8 cellular contexts compared by ENCODE assay signal in genomic region chr9:131271016-131271273, GRCh38. TPM values are rescaled to one million over a fixed set of nuclear protein-coding genes. Genes with fewer than 3 reads are reported as not detected.
DNase-seq lines count a peak whose midpoint lies in the region; ATAC-seq, FAIRE-seq and TF ChIP-seq lines count a peak whose summit lies in the region.
"Not testable (repeated sequence)": the region's sequence is repeated elsewhere in the genome, so short reads cannot be mapped to it uniquely, and the experiment has no call there.

No MANE protein-coding gene starts in this region.

- peak overlapping the region; percentile 57 for H3K9ac ChIP-seq in Karpas-422 (ENCODE audit: low read length)
- not testable (repeated sequence) for H3K9ac ChIP-seq in HepG2 (ENCODE audit: insufficient read depth, low read depth, low read length); parathyroid adenoma

- H3K9me3 ChIP-seq in Karpas-422 (ENCODE audit: low read length); effector memory CD4-positive, alpha-beta T cell (ENCODE audit: control insufficient read depth, low read length); HepG2 (ENCODE audit: low read length); parathyroid adenoma (ENCODE audit: control insufficient read depth, low read length): not testable (repeated sequence)

- not testable (repeated sequence) for BruUV-seq in HepG2 (replicated peaks; lab: Mats Ljungman, UMichigan)

- ATAC-seq in activated naive CD4-positive, alpha-beta T cell treated with anti-CD3 and anti-CD28 coated beads, Interleukin-2, amount 50 U/mL, for 72 hours; HepG2: not testable (repeated sequence)

- H3K4me2 ChIP-seq in Karpas-422 (ENCODE audit: low read depth, low read length, poor library complexity, severe bottlenecking), result peak overlapping the region; percentile 91
- not testable (repeated sequence) for H3K4me2 ChIP-seq in HepG2 (ENCODE audit: low read depth, low read length); parathyroid adenoma (ENCODE audit: low read length)

- H3K27me3 ChIP-seq in Karpas-422 (ENCODE audit: low read length); effector memory CD4-positive, alpha-beta T cell (replicated peaks; ENCODE audit: control insufficient read depth, insufficient read depth, low read length, poor library complexity, severe bottlenecking); parathyroid adenoma (ENCODE audit: control insufficient read depth, insufficient read depth, low read length): not testable (repeated sequence)
- peaks cover 13 to 32% of the 10 kb centered on the region in 2 experiments for H3K27me3 ChIP-seq in HepG2 (ENCODE audit: control insufficient read depth in 1 of 2, insufficient read depth in 2 of 2, low read length in 2 of 2)

- H3K9me3 Mint-ChIP-seq in CD14-positive monocyte; activated CD4-positive, alpha-beta T cell treated with anti-CD3 and anti-CD28 coated beads, Interleukin-2, amount 10 ng/mL, durations not matched to agents 7 days and 5 days; activated naive CD4-positive, alpha-beta T cell treated with anti-CD3 and anti-CD28 coated beads, Interleukin-2, amount 50 U/mL, for 72 hours: not testable (repeated sequence)

- H3K9me2 ChIP-seq in Karpas-422 (replicated peaks; ENCODE audit: insufficient read depth, low read length), result not testable (repeated sequence)

- not testable (repeated sequence) for H2AFZ ChIP-seq in Karpas-422 (ENCODE audit: low read length); HepG2 (ENCODE audit: low read length); parathyroid adenoma

- not testable (repeated sequence) for TF ChIP-seq CTCF in CD14-positive monocyte (IDR thresholded peaks at IDR 0.05); HepG2 (CRISPR knock-in tag; IDR thresholded peaks at IDR 0.05); parathyroid adenoma (IDR thresholded peaks at IDR 0.05)

- not testable (repeated sequence) for H4K20me1 ChIP-seq in Karpas-422 (ENCODE audit: insufficient read depth, low read depth, low read length); HepG2 (ENCODE audit: insufficient read depth, low read length)

- H3K4me1 ChIP-seq in Karpas-422 (ENCODE audit: low read length), result peaks cover 62% of the 10 kb centered on the region
- peaks cover 62% of the 10 kb centered on the region for H3K4me1 ChIP-seq in effector memory CD4-positive, alpha-beta T cell (ENCODE audit: control insufficient read depth, insufficient read depth, low read length, poor library complexity, severe bottlenecking)
- peaks cover 77% of the 10 kb centered on the region for H3K4me1 ChIP-seq in HepG2 (ENCODE audit: insufficient read depth, low read length)
- H3K4me1 ChIP-seq in parathyroid adenoma, result not testable (repeated sequence)

- TF ChIP-seq POLR2A in HepG2 (IDR thresholded peaks at IDR 0.05; ENCODE audit: insufficient read depth in 1 of 2, low read depth in 2 of 2, low read length in 2 of 2), result not testable (repeated sequence)

- peak overlapping the region; percentile 92 to 98 (median 95) for H3K27ac Mint-ChIP-seq in CD14-positive monocyte
- peak overlapping the region; percentile 99 for H3K27ac Mint-ChIP-seq in activated CD4-positive, alpha-beta T cell treated with anti-CD3 and anti-CD28 coated beads, Interleukin-2, amount 10 ng/mL, durations not matched to agents 7 days and 5 days
- peak overlapping the region; percentile 95 to 96 for H3K27ac Mint-ChIP-seq in activated naive CD4-positive, alpha-beta T cell treated with anti-CD3 and anti-CD28 coated beads, Interleukin-2, amount 50 U/mL, for 72 hours

- FAIRE-seq in HepG2 (lab: Jason Lieb, UNC), result not testable (repeated sequence)

- H3K27ac ChIP-seq in Karpas-422 (ENCODE audit: low read length), result peak overlapping the region; percentile 82
- H3K27ac ChIP-seq in effector memory CD4-positive, alpha-beta T cell (ENCODE audit: insufficient read depth, low read length, poor library complexity, severe bottlenecking), result peak overlapping the region; percentile 91
- H3K27ac ChIP-seq in HepG2 (ENCODE audit: extremely low read length, insufficient read depth, low read length), result not testable (repeated sequence)
- peak overlapping the region; percentile 30 for H3K27ac ChIP-seq in parathyroid adenoma
- peak overlapping the region; percentile 15 for H3K27ac ChIP-seq in temporal lobe (ENCODE audit: low read depth, low read length)

- in situ Hi-C loops in HepG2 (cut with HindIII; ENCODE audit: extremely low pct_ligation_motif_present, low pct_unique_long_range_greater_than_20kb), result not testable (repeated sequence)

- peaks cover 80% of the 10 kb centered on the region for H3K4me1 Mint-ChIP-seq in CD14-positive monocyte
- peaks cover 53% of the 10 kb centered on the region for H3K4me1 Mint-ChIP-seq in activated CD4-positive, alpha-beta T cell treated with anti-CD3 and anti-CD28 coated beads, Interleukin-2, amount 10 ng/mL, durations not matched to agents 7 days and 5 days

- POLR2A ChIA-PET in activated CD4-positive, alpha-beta T cell treated with anti-CD3 and anti-CD28 coated beads, Interleukin-2, amount 10 ng/mL, durations not matched to agents 7 days and 5 days (lab: Charles Lee), result interaction anchor here (1.8 to 4.6 kb wide), 2 partner anchors 14 to 32 kb away, joined by 5 to 25 read pairs; no protein-coding TSS in a partner anchor
- POLR2A ChIA-PET in HepG2 (lab: Yijun Ruan, JAX), result not testable (repeated sequence)

- H3K4me3 Mint-ChIP-seq in CD14-positive monocyte, result peak overlapping the region; percentile 67 to 83
- peak overlapping the region; percentile 96 for H3K4me3 Mint-ChIP-seq in activated CD4-positive, alpha-beta T cell treated with anti-CD3 and anti-CD28 coated beads, Interleukin-2, amount 10 ng/mL, durations not matched to agents 7 days and 5 days

- WGBS in HepG2 (ENCODE audit: low lambda C conversion rate), result 13% methylated on average over 1 of the region's 1 CpG

- H3K27me3 Mint-ChIP-seq in CD14-positive monocyte (ENCODE audit: low read depth in 3 of 3); activated CD4-positive, alpha-beta T cell treated with anti-CD3 and anti-CD28 coated beads, Interleukin-2, amount 10 ng/mL, durations not matched to agents 7 days and 5 days: not testable (repeated sequence)

- CTCF ChIA-PET in activated CD4-positive, alpha-beta T cell treated with anti-CD3 and anti-CD28 coated beads, Interleukin-2, amount 10 ng/mL, durations not matched to agents 7 days and 5 days (lab: Charles Lee), result interaction anchor here (0.5 to 9.8 kb wide), 6 partner anchors 9 to 108 kb away, joined by 4 to 74 read pairs (median 5); no protein-coding TSS in a partner anchor
- CTCF ChIA-PET in HepG2 (lab: Yijun Ruan, JAX; ENCODE audit: low intra/inter-chr PET ratio, low total read pairs), result not testable (repeated sequence)

- intact Hi-C loops in CD14-positive monocyte (cut with micrococcal nuclease) (loop anchor here in 1 of 2 donors (10.0 kb wide), 2 partner anchors 464 to 1084 kb away; partner anchors contain the start of gene SETX), HepG2 (cut with micrococcal nuclease; ENCODE audit: unreplicated experiment) (loop anchor here (10.0 kb wide), 1 partner anchor 54 kb away; no protein-coding TSS in a partner anchor)

- peaks cover 4 to 30% of the 10 kb centered on the region in 2 donors for H3K36me3 Mint-ChIP-seq in CD14-positive monocyte
- H3K36me3 Mint-ChIP-seq in activated CD4-positive, alpha-beta T cell treated with anti-CD3 and anti-CD28 coated beads, Interleukin-2, amount 10 ng/mL, durations not matched to agents 7 days and 5 days (ENCODE audit: low read depth), result peaks cover 83% of the 10 kb centered on the region
- peaks cover 44 to 48% of the 10 kb centered on the region in 2 donors for H3K36me3 Mint-ChIP-seq in activated naive CD4-positive, alpha-beta T cell treated with anti-CD3 and anti-CD28 coated beads, Interleukin-2, amount 50 U/mL, for 72 hours

- TF ChIP-seq RAD21 in HepG2 (CRISPR knock-in tag; IDR thresholded peaks at IDR 0.05), result not testable (repeated sequence)

- H3K4me3 ChIP-seq in Karpas-422 (ENCODE audit: low read length), result peak overlapping the region; percentile 46; the same call in 1 of the 2 replicates
- peak overlapping the region; percentile 76 for H3K4me3 ChIP-seq in effector memory CD4-positive, alpha-beta T cell (ENCODE audit: insufficient read depth, low read depth, low read length, poor library complexity, severe bottlenecking)
- not testable (repeated sequence) for H3K4me3 ChIP-seq in HepG2 (replicated peaks in 1 of 3; ENCODE audit: insufficient read depth in 1 of 3, low read depth in 2 of 3, low read length in 3 of 3); parathyroid adenoma (ENCODE audit: low read depth, low read length)

- not testable (repeated sequence) for H3K36me3 ChIP-seq in Karpas-422 (ENCODE audit: insufficient read depth, low read length); effector memory CD4-positive, alpha-beta T cell (ENCODE audit: control insufficient read depth, insufficient read depth, low read length); HepG2 (replicated peaks in 1 of 2; ENCODE audit: control insufficient read depth in 1 of 2, insufficient read depth in 2 of 2, low read length in 2 of 2); parathyroid adenoma (ENCODE audit: control insufficient read depth, insufficient read depth, low read length)

- TF ChIP-seq EP300 in HepG2 (IDR thresholded peaks at IDR 0.05; ENCODE audit: low read depth in 2 of 2, low read length in 2 of 2); HepG2 (CRISPR knock-in tag; IDR thresholded peaks at IDR 0.05; ENCODE audit: borderline replicate concordance): not testable (repeated sequence)

- peaks cover 98% of the 10 kb centered on the region for H3K79me2 ChIP-seq in Karpas-422 (ENCODE audit: low read length)
- not testable (repeated sequence) for H3K79me2 ChIP-seq in HepG2 (ENCODE audit: insufficient read depth, low read length); parathyroid adenoma

- DNase-seq in CD14-positive monocyte (ENCODE audit: low spot score); Karpas-422; activated CD4-positive, alpha-beta T cell treated with anti-CD3 and anti-CD28 coated beads, Interleukin-2, amount 10 ng/mL, durations not matched to agents 7 days and 5 days; activated naive CD4-positive, alpha-beta T cell treated with anti-CD3 and anti-CD28 coated beads, Interleukin-2, amount 50 U/mL, for 72 hours (ENCODE audit: low spot score in 2 of 2); effector memory CD4-positive, alpha-beta T cell; HepG2 (ENCODE audit: low spot score): not testable (repeated sequence)

RNA-seq across cellular contexts. Expression of gene FAM78A, which starts 5.4 kb away (rescaled TPM):
- polyA plus RNA-seq in CD14-positive monocyte (1 to 10 TPM; 6.4 to 7.2 TPM), HepG2 (2011; rRNA removed) (0.51 and 0.62 TPM in 2 replicates)
- 31.6 and 43.9 TPM in 2 replicates for total RNA-seq in Karpas-422 (2014; rRNA removed; shearing (Covaris generic); ENCODE audit: low replicate concordance)
- 100 to 1,000 TPM; 118 to 128 TPM for total RNA-seq in activated CD4-positive, alpha-beta T cell treated with anti-CD3 and anti-CD28 coated beads, Interleukin-2, amount 10 ng/mL, durations not matched to agents 7 days and 5 days
- 10 to 100 TPM; 23.0 to 45.7 TPM for total RNA-seq in activated naive CD4-positive, alpha-beta T cell treated with anti-CD3 and anti-CD28 coated beads, Interleukin-2, amount 50 U/mL, for 72 hours
- total RNA-seq in HepG2 (2016; rRNA removed; fragmentation: Illumina TruSeq; extraction: Trizol) (0.14 and 0.18 TPM in 2 replicates), temporal lobe (1.2 TPM)
- total RNA-seq in HepG2 (2016; cell fraction: cytosol; rRNA removed; fragmentation: Illumina TruSeq; extraction: Trizol; ENCODE audit: low read depth), result not detected in 2 replicates
- 0.15 and 0.26 TPM in 2 replicates for total RNA-seq in HepG2 (2016; cell fraction: insoluble cytoplasmic fraction; rRNA removed; fragmentation: Illumina TruSeq; extraction: Trizol)
- total RNA-seq in HepG2 (2016; cell fraction: membrane; rRNA removed; fragmentation: Illumina TruSeq; extraction: Trizol), result 0.15 TPM in 1 of 2 replicates, not detected in the other
- 0.50 and 0.68 TPM in 2 replicates for total RNA-seq in HepG2 (2016; cell fraction: nucleus; rRNA removed; fragmentation: Illumina TruSeq; extraction: Trizol)
- 0.37 and 0.43 TPM in 2 replicates for polyA plus RNA-seq in HepG2 (2011; cell fraction: cytosol; rRNA removed)
- 0.63 and 0.69 TPM in 2 replicates for polyA plus RNA-seq in HepG2 (2011; cell fraction: nucleus; rRNA removed)
- polyA plus RNA-seq in HepG2 (2012), result 0.25 and 0.30 TPM in 2 replicates
- 0.03 and 0.11 TPM in 2 replicates for polyA plus RNA-seq in HepG2 (2016; cell fraction: cytosol; fragmentation: Illumina TruSeq; extraction: Trizol; ENCODE audit: low read depth)
- 0.12 and 0.21 TPM in 2 replicates for polyA plus RNA-seq in HepG2 (2016; cell fraction: insoluble cytoplasmic fraction; fragmentation: Illumina TruSeq; extraction: Trizol; ENCODE audit: low read depth)
- polyA plus RNA-seq in HepG2 (2016; cell fraction: membrane; fragmentation: Illumina TruSeq; extraction: Trizol; ENCODE audit: low read depth), result 0.07 and 0.10 TPM in 2 replicates
- 0.11 and 0.22 TPM in 2 replicates for polyA plus RNA-seq in HepG2 (2016; cell fraction: nucleus; fragmentation: Illumina TruSeq; extraction: Trizol; ENCODE audit: insufficient read depth, low read depth)
- polyA minus RNA-seq in HepG2 (2011; rRNA and poly(A)+ RNA removed; ENCODE audit: low replicate concordance), result 0.62 and 23.9 TPM in 2 replicates
- 0.26 and 0.49 TPM in 2 replicates for polyA minus RNA-seq in HepG2 (2011; cell fraction: cytosol; rRNA and poly(A)+ RNA removed)
- polyA minus RNA-seq in HepG2 (2011; cell fraction: nucleus; rRNA and poly(A)+ RNA removed), result 0.12 and 0.13 TPM in 2 replicates

RNA-seq across cellular contexts. Expression of gene PLPP7, which starts 18.6 kb away (rescaled TPM):
- polyA plus RNA-seq in CD14-positive monocyte, result 1 to 10 TPM; 1.5 to 3.1 TPM
- total RNA-seq in Karpas-422 (2014; rRNA removed; shearing (Covaris generic); ENCODE audit: low replicate concordance), result not detected in 2 replicates
- total RNA-seq in activated CD4-positive, alpha-beta T cell treated with anti-CD3 and anti-CD28 coated beads, Interleukin-2, amount 10 ng/mL, durations not matched to agents 7 days and 5 days, result under 1 TPM in 1 of 2 experiments, not detected in 1; 0.21 TPM
- total RNA-seq in activated naive CD4-positive, alpha-beta T cell treated with anti-CD3 and anti-CD28 coated beads, Interleukin-2, amount 50 U/mL, for 72 hours, result under 1 TPM; 0.14 to 0.37 TPM
- total RNA-seq in HepG2 (2016; rRNA removed; fragmentation: Illumina TruSeq; extraction: Trizol), result 0.66 and 1.2 TPM in 2 replicates
- 1.1 TPM in 2 replicates for total RNA-seq in HepG2 (2016; cell fraction: cytosol; rRNA removed; fragmentation: Illumina TruSeq; extraction: Trizol; ENCODE audit: low read depth)
- total RNA-seq in HepG2 (2016; cell fraction: insoluble cytoplasmic fraction; rRNA removed; fragmentation: Illumina TruSeq; extraction: Trizol), result 0.85 and 1.0 TPM in 2 replicates
- 1.7 TPM in 2 replicates for total RNA-seq in HepG2 (2016; cell fraction: membrane; rRNA removed; fragmentation: Illumina TruSeq; extraction: Trizol)
- 0.28 and 1.4 TPM in 2 replicates for total RNA-seq in HepG2 (2016; cell fraction: nucleus; rRNA removed; fragmentation: Illumina TruSeq; extraction: Trizol)
- polyA plus RNA-seq in HepG2 (2011; rRNA removed), result 0.33 and 0.67 TPM in 2 replicates
- 0.47 and 1.0 TPM in 2 replicates for polyA plus RNA-seq in HepG2 (2011; cell fraction: cytosol; rRNA removed)
- 0.66 and 0.87 TPM in 2 replicates for polyA plus RNA-seq in HepG2 (2011; cell fraction: nucleus; rRNA removed)
- 0.69 and 0.78 TPM in 2 replicates for polyA plus RNA-seq in HepG2 (2012)
- 1.2 and 1.6 TPM in 2 replicates for polyA plus RNA-seq in HepG2 (2016; cell fraction: cytosol; fragmentation: Illumina TruSeq; extraction: Trizol; ENCODE audit: low read depth)
- 0.74 and 0.82 TPM in 2 replicates for polyA plus RNA-seq in HepG2 (2016; cell fraction: insoluble cytoplasmic fraction; fragmentation: Illumina TruSeq; extraction: Trizol; ENCODE audit: low read depth)
- polyA plus RNA-seq in HepG2 (2016; cell fraction: membrane; fragmentation: Illumina TruSeq; extraction: Trizol; ENCODE audit: low read depth), result 1.7 TPM in 2 replicates
- 0.56 and 0.57 TPM in 2 replicates for polyA plus RNA-seq in HepG2 (2016; cell fraction: nucleus; fragmentation: Illumina TruSeq; extraction: Trizol; ENCODE audit: insufficient read depth, low read depth)
- polyA minus RNA-seq in HepG2 (2011; rRNA and poly(A)+ RNA removed; ENCODE audit: low replicate concordance), result 0.16 and 1.9 TPM in 2 replicates
- 0.70 and 0.79 TPM in 2 replicates for polyA minus RNA-seq in HepG2 (2011; cell fraction: cytosol; rRNA and poly(A)+ RNA removed)
- polyA minus RNA-seq in HepG2 (2011; cell fraction: nucleus; rRNA and poly(A)+ RNA removed), result 0.52 and 1.1 TPM in 2 replicates
- total RNA-seq in temporal lobe, result 5.2 TPM

Comparison
In these comparisons a context has a peak if more than half of its experiments do, and no peak if none do; other contexts are left out.
1. RNA of gene FAM78A, which starts 5.4 kb away (total RNA-seq): 118 to 128 TPM in activated CD4-positive, alpha-beta T cell treated with anti-CD3 and anti-CD28 coated beads, Interleukin-2, amount 10 ng/mL, durations not matched to agents 7 days and 5 days, 23.0 to 45.7 TPM in activated naive CD4-positive, alpha-beta T cell treated with anti-CD3 and anti-CD28 coated beads, Interleukin-2, amount 50 U/mL, for 72 hours and 31.6 to 43.9 TPM in Karpas-422; 1.2 TPM in temporal lobe (single experiment) and 0.14 to 0.68 TPM in HepG2; every median in the first group is over 10 times any median in the second.
2. Peak in every context shown above with its lines, with median percentiles within 50 percentile points of each other: H3K27ac Mint-ChIP-seq.